In the genomic region with DNA sequence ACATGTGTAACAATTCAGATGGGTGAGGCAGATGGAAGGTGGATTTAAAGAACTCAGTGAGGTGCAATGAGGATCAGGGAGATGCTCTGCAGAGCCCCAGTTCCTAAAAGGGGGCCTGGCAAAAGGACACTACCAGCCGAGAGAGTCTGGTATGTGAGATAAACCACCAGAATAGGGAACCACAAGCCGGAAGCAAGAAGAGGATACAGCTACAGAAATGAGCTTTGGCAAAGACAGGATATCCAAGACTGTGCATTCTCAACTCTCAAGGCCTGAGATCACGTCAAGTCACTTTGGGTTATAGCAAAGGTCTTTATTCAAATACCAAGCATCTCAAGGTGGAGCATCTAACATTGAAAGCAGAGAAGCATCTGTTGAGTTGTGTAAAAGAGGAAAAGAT, we compare ENCODE assay signal across 13 cellular contexts.
DNase-seq lines count a peak whose midpoint lies in the region; ATAC-seq, FAIRE-seq and TF ChIP-seq lines count a peak whose summit lies in the region.
"Had no signal": no experiment of that assay in that cellular context is flagged by ENCODE, and none has a peak within 500 bp of the region (broad histone marks: within the 10 kb centered on the region; RNA-seq: fewer than 3 reads in every experiment).

No MANE protein-coding gene starts in this region.

- peaks cover 31% of the 10 kb centered on the region for H3K36me3 Mint-ChIP-seq in activated CD4-positive, alpha-beta memory T cell treated with anti-CD3 and anti-CD28 coated beads, Interleukin-2, amount 10 ng/mL, durations not matched to agents 7 days and 5 days (ENCODE audit: low read depth)

- H3K27ac Mint-ChIP-seq in activated CD4-positive, alpha-beta memory T cell treated with anti-CD3 and anti-CD28 coated beads, Interleukin-2, amount 10 ng/mL, durations not matched to agents 7 days and 5 days = no peak overlapping the region

- 63 to 87% (median 80%) methylated on average over 3 of the region's 3 CpGs for WGBS in stomach, 5 donors
- WGBS in adrenal gland, 4 donors = 69 to 77% (median 74%) methylated on average over 3 of the region's 3 CpGs

- POLR2A ChIA-PET in activated CD4-positive, alpha-beta memory T cell treated with anti-CD3 and anti-CD28 coated beads, Interleukin-2, amount 10 ng/mL, durations not matched to agents 7 days and 5 days (lab: Charles Lee) = no interaction called here

- peak; percentile 77 for FAIRE-seq in GM12892 (lab: Jason Lieb, UNC)
- FAIRE-seq: H1 had no signal

- H3K9me3 Mint-ChIP-seq in activated CD4-positive, alpha-beta memory T cell treated with anti-CD3 and anti-CD28 coated beads, Interleukin-2, amount 10 ng/mL, durations not matched to agents 7 days and 5 days = no peaks in the 10 kb centered on the region

- no peaks in the 10 kb centered on the region for H3K9me3 ChIP-seq in stomach
- no peaks in the 10 kb centered on the region for H3K9me3 ChIP-seq in adrenal gland (replicated peaks in 1 of 3)

- ATAC-seq in GM21390 (IDR thresholded peaks at IDR 0.05; ENCODE audit: unreplicated experiment) (peak; percentile 95), HG03196 (IDR thresholded peaks at IDR 0.05; ENCODE audit: unreplicated experiment) (peak; percentile 81), left lobe of liver (no peak)
- ATAC-seq: esophagus mucosa had no signal

- DNase-seq in GM12892 (ENCODE audit: insufficient read length) (no peak), stomach (no peak), NCI-H2227 treated with DMSO at 0.1 percent for 48 hours (lab: John Stamatoyannopoulos, UW) (no peak), adrenal gland (no peak), left lobe of liver (ENCODE audit: low spot score) (no peak)
- DNase-seq in activated CD4-positive, alpha-beta memory T cell treated with anti-CD3 and anti-CD28 coated beads, Interleukin-2, amount 10 ng/mL, durations not matched to agents 7 days and 5 days = peak; percentile 24
- DNase-seq: DMS153 had no signal

- H3K27me3 ChIP-seq in stomach (no peaks in the 10 kb centered on the region), adrenal gland (no peaks in the 10 kb centered on the region)

- no peak overlapping the region for H3K4me3 Mint-ChIP-seq in activated CD4-positive, alpha-beta memory T cell treated with anti-CD3 and anti-CD28 coated beads, Interleukin-2, amount 10 ng/mL, durations not matched to agents 7 days and 5 days

- no peaks in the 10 kb centered on the region for H3K36me3 ChIP-seq in stomach
- no peaks in the 10 kb centered on the region for H3K36me3 ChIP-seq in adrenal gland (replicated peaks in 1 of 2)

- no peak for TF ChIP-seq EP300 in stomach (IDR thresholded peaks at IDR 0.05)

- H3K4me1 ChIP-seq in stomach (no peaks in the 10 kb centered on the region), adrenal gland (replicated peaks in 1 of 2) (no peaks in the 10 kb centered on the region)

- CTCF ChIA-PET in activated CD4-positive, alpha-beta memory T cell treated with anti-CD3 and anti-CD28 coated beads, Interleukin-2, amount 10 ng/mL, durations not matched to agents 7 days and 5 days (lab: Charles Lee) = no interaction called here

- intact Hi-C loops in stomach (cut with DNase I; ENCODE audit: low total_unique reads) (no loop called here), adrenal gland (cut with DNase I) (no loop called here)

- H3K4me3 ChIP-seq in stomach (no peak overlapping the region), adrenal gland (no peak overlapping the region)
- H3K4me3 ChIP-seq: lung, SK-N-MC had no signal

- H3K27ac ChIP-seq in stomach (no peak overlapping the region), adrenal gland (no peak overlapping the region)
- H3K27ac ChIP-seq: SK-N-MC had no signal

- TF ChIP-seq CTCF in stomach (IDR thresholded peaks at IDR 0.05) = no peak
- no peak for TF ChIP-seq CTCF in adrenal gland (IDR thresholded peaks at IDR 0.05)

- TF ChIP-seq POLR2A in GM12892 (IDR thresholded peaks at IDR 0.05; ENCODE audit: low read depth, low read length) (no peak), stomach (IDR thresholded peaks at IDR 0.05) (no peak), adrenal gland (IDR thresholded peaks at IDR 0.05) (no peak)

- H3K4me1 Mint-ChIP-seq in activated CD4-positive, alpha-beta memory T cell treated with anti-CD3 and anti-CD28 coated beads, Interleukin-2, amount 10 ng/mL, durations not matched to agents 7 days and 5 days = peaks cover 38% of the 10 kb centered on the region

- H3K27me3 Mint-ChIP-seq in activated CD4-positive, alpha-beta memory T cell treated with anti-CD3 and anti-CD28 coated beads, Interleukin-2, amount 10 ng/mL, durations not matched to agents 7 days and 5 days = no peaks in the 10 kb centered on the region
